Comparison of ENCODE assay signal across 11 cellular contexts in the genomic region with DNA sequence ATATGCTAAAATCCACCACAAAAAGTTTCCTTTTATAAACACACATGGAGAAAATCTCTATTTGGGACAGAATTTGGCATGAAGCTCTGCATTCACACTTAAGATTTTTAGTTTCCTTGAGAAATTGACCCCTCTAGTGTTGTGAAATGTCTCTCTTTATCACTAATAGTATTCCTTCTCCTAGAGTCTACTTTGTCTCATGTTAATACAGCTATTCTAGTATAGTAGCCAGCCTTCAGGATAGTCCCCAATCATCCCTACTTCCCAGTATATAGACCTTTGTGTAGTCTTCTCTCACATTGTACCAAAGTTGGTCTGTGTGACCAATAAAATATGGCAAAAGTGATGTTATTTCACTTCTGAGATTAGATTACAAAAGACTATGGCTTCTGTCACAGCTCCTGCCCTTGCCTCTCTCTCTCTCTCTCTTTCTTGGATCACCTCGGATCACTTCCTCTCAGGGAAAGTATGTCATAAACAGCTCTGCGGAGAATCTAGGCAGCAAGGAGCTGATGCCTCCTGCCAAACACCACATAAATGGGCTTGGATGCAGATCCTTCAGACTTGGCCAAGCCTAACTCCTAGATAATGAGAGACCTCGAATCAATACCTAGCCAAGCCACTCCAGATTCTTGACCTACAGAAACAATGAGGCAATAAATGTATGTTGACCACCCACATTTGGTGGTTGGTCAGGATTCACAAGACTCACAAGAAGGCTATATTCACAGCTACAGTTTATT. TPM values are rescaled to one million over a fixed set of nuclear protein-coding genes. Genes with fewer than 3 reads are reported as not detected.
DNase-seq lines count a peak whose midpoint lies in the region; ATAC-seq and TF ChIP-seq lines count a peak whose summit lies in the region.
"Had no signal": no experiment of that assay in that cellular context is flagged by ENCODE, and none has a peak within 500 bp of the region (broad histone marks: within the 10 kb centered on the region; RNA-seq: fewer than 3 reads in every experiment).

No MANE protein-coding gene starts in this region.

- intact Hi-C loops in CD14-positive monocyte (cut with micrococcal nuclease) (loop anchor here in 1 of 2 donors (5.0 kb wide), 1 partner anchor 736 kb away; the partner anchor contains the start of gene GLS), adrenal gland (cut with DNase I) (no loop called here)

- ATAC-seq in GM18909 (IDR thresholded peaks at IDR 0.05; ENCODE audit: poor library complexity, unreplicated experiment) = peak; percentile 16

- peak overlapping the region; percentile 66 to 91 (median 84) for H3K27ac Mint-ChIP-seq in CD14-positive monocyte

- peaks cover 43% of the 10 kb centered on the region for H3K4me1 Mint-ChIP-seq in CD14-positive monocyte

- peaks cover 0 to 2% of the 10 kb centered on the region in 2 donors for H3K36me3 Mint-ChIP-seq in CD14-positive monocyte

- peak overlapping the region; percentile 47 for H2AFZ ChIP-seq in KMS-11 (ENCODE audit: low read depth)

- no peak for DNase-seq in CD14-positive monocyte (ENCODE audit: low spot score)
- no peak for DNase-seq in effector memory CD4-positive, alpha-beta T cell
- DNase-seq in adrenal gland = no peak
- DNase-seq in H7 = no peak
- DNase-seq in SIG-M5 treated with dmso at 0.1 percent for 504 hours (lab: John Stamatoyannopoulos, UW; ENCODE audit: unreplicated experiment) = no peak
- DNase-seq in stimulated activated CD4-positive, alpha-beta T cell treated with anti-CD3 and anti-CD28 coated beads, Interleukin-2, amount 100 ng/mL, for 48 hours = no peak
- DNase-seq: DMS53, NCI-H2029 treated with DMSO at 0.1 percent for 48 hours, SIG-M5 had no signal

- H3K4me2 ChIP-seq in KMS-11 = peak overlapping the region; percentile 69

- no peaks in the 10 kb centered on the region for H3K9me3 Mint-ChIP-seq in CD14-positive monocyte

- TF ChIP-seq CTCF in CD14-positive monocyte (IDR thresholded peaks at IDR 0.05) (no peak), KMS-11 (conservative IDR thresholded peaks at IDR 0.05; ENCODE audit: low read depth, low read length) (no peak), adrenal gland (IDR thresholded peaks at IDR 0.05) (no peak)

- no peaks in the 10 kb centered on the region for H3K36me3 ChIP-seq in KMS-11 (ENCODE audit: insufficient read depth)
- no peaks in the 10 kb centered on the region for H3K36me3 ChIP-seq in effector memory CD4-positive, alpha-beta T cell (ENCODE audit: control insufficient read depth, insufficient read depth, low read length)
- H3K36me3 ChIP-seq in adrenal gland (replicated peaks in 1 of 2) = no peaks in the 10 kb centered on the region
- no peaks in the 10 kb centered on the region for H3K36me3 ChIP-seq in H7 (replicated peaks; ENCODE audit: control insufficient read depth, insufficient read depth, low read length)

- peak overlapping the region; percentile 10; the same call in 1 of the 2 replicates for H3K9ac ChIP-seq in KMS-11

- H3K27ac ChIP-seq in KMS-11 = peak overlapping the region; percentile 49
- H3K27ac ChIP-seq in effector memory CD4-positive, alpha-beta T cell (ENCODE audit: insufficient read depth, low read length, poor library complexity, severe bottlenecking) = peak overlapping the region; percentile 84
- no peak overlapping the region for H3K27ac ChIP-seq in adrenal gland

- 52 to 68% (median 62%) methylated on average over 3 of the region's 3 CpGs for WGBS in adrenal gland, 4 donors

- H3K27me3 Mint-ChIP-seq in CD14-positive monocyte (ENCODE audit: low read depth in 3 of 3) = peaks cover 0 to 2% (median 0%) of the 10 kb centered on the region in 3 donors

- no peaks in the 10 kb centered on the region for H3K9me3 ChIP-seq in effector memory CD4-positive, alpha-beta T cell (ENCODE audit: control insufficient read depth, low read length)
- H3K9me3 ChIP-seq in adrenal gland (replicated peaks in 1 of 3) = no peaks in the 10 kb centered on the region

- H3K4me3 Mint-ChIP-seq in CD14-positive monocyte = no peak overlapping the region

- no peaks in the 10 kb centered on the region for H3K27me3 ChIP-seq in KMS-11 (ENCODE audit: insufficient read depth, low read depth)
- no peaks in the 10 kb centered on the region for H3K27me3 ChIP-seq in effector memory CD4-positive, alpha-beta T cell (replicated peaks; ENCODE audit: control insufficient read depth, insufficient read depth, low read length, poor library complexity, severe bottlenecking)
- H3K27me3 ChIP-seq in adrenal gland = no peaks in the 10 kb centered on the region
- no peaks in the 10 kb centered on the region for H3K27me3 ChIP-seq in H7 (ENCODE audit: control insufficient read depth, insufficient read depth, low read length)

- no peaks in the 10 kb centered on the region for H3K79me2 ChIP-seq in KMS-11 (ENCODE audit: insufficient read depth, low read depth)

- peaks cover 41% of the 10 kb centered on the region for H3K4me1 ChIP-seq in KMS-11 (ENCODE audit: low read depth, poor library complexity, severe bottlenecking)
- peaks cover 7% of the 10 kb centered on the region for H3K4me1 ChIP-seq in effector memory CD4-positive, alpha-beta T cell (ENCODE audit: control insufficient read depth, insufficient read depth, low read length, poor library complexity, severe bottlenecking)
- H3K4me1 ChIP-seq in adrenal gland (replicated peaks in 1 of 2) = peaks cover 0 to 5% of the 10 kb centered on the region in 2 donors

- no peak for TF ChIP-seq POLR2A in adrenal gland (IDR thresholded peaks at IDR 0.05)

- H4K20me1 ChIP-seq in KMS-11 (ENCODE audit: insufficient read depth) = no peaks in the 10 kb centered on the region

- H3K4me3 ChIP-seq in KMS-11 (IDR thresholded peaks at IDR 0.05; ENCODE audit: insufficient read depth, low read depth, low read length) = no peak overlapping the region
- H3K4me3 ChIP-seq in effector memory CD4-positive, alpha-beta T cell (ENCODE audit: insufficient read depth, low read depth, low read length, poor library complexity, severe bottlenecking) = no peak overlapping the region
- H3K4me3 ChIP-seq in adrenal gland = no peak overlapping the region
- no peak overlapping the region for H3K4me3 ChIP-seq in H7 (ENCODE audit: insufficient read depth, low read depth, low read length)

RNA-seq across cellular contexts. Expression of gene NABP1, which starts 59.7 kb away (rescaled TPM):
- polyA plus RNA-seq in CD14-positive monocyte (10 to 100 TPM in 1 of 2 donors, 1 to 10 TPM in 1; 8.0 to 13.3 TPM), adrenal gland (10 to 100 TPM; 10.2 to 13.4 (median 10.3) TPM)
- 10 to 100 TPM in 6 of 8 donors, 1 to 10 TPM in 2; 2.5 to 39.9 (median 20.5) TPM for total RNA-seq in adrenal gland
- 2.3 and 3.7 TPM in 2 replicates for total RNA-seq in H7 (2014; rRNA removed; shearing (Covaris generic))

Comparison
In these comparisons a context has a peak if more than half of its experiments do, and no peak if none do; other contexts are left out.
1. H3K27ac ChIP-seq: peak in KMS-11 (single experiment) and effector memory CD4-positive, alpha-beta T cell (single experiment); none in adrenal gland (0 of 5).